ENCODE assay signal across 1 cellular context in the genomic region with DNA sequence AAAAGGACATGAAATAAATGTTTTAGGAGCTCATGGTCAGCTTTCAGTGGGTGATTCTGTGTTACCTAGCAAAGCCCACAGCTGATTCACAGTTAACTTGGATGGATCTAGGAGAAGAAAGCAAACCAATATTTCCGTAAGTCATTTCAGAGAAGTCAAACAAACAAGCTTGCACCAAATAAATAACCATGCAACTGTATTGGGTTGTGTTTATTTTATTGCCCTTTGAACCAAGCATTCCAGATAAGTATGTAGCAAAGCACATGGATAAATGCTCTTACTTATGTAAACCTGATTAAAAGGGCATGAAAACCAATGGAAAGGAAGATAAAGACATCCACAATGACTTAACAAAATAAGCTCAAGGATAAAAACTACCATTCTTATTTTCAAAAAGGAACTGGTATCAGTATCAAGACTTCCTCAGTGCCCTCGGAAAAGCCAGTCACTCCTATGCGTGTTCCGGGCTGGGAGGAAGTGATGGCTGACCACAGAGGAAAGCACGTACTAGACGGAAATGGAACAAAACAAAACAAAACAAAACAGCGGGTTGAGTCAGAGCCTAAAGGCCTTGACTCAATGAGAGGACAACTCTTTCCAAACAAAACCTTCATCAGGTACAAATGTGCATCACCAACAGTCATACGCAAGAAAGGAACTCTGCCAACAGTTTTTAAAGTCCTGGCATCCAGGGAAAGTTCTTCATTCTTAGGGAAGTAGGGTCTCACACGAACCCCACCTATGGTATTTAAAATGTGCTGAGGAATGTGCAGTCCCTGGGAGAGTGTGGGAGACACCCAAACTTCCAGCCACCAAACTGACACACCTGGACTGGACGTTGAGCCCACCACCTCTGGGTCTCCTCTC.
TF ChIP-seq lines count a peak whose summit lies in the region.

No MANE protein-coding gene starts in this region.

TF ChIP-seq in K562, 482 proteins besides CTCF, POLR2A, EP300 and RAD21 (continued from another document):
- TF ChIP-seq, protein P1, sequence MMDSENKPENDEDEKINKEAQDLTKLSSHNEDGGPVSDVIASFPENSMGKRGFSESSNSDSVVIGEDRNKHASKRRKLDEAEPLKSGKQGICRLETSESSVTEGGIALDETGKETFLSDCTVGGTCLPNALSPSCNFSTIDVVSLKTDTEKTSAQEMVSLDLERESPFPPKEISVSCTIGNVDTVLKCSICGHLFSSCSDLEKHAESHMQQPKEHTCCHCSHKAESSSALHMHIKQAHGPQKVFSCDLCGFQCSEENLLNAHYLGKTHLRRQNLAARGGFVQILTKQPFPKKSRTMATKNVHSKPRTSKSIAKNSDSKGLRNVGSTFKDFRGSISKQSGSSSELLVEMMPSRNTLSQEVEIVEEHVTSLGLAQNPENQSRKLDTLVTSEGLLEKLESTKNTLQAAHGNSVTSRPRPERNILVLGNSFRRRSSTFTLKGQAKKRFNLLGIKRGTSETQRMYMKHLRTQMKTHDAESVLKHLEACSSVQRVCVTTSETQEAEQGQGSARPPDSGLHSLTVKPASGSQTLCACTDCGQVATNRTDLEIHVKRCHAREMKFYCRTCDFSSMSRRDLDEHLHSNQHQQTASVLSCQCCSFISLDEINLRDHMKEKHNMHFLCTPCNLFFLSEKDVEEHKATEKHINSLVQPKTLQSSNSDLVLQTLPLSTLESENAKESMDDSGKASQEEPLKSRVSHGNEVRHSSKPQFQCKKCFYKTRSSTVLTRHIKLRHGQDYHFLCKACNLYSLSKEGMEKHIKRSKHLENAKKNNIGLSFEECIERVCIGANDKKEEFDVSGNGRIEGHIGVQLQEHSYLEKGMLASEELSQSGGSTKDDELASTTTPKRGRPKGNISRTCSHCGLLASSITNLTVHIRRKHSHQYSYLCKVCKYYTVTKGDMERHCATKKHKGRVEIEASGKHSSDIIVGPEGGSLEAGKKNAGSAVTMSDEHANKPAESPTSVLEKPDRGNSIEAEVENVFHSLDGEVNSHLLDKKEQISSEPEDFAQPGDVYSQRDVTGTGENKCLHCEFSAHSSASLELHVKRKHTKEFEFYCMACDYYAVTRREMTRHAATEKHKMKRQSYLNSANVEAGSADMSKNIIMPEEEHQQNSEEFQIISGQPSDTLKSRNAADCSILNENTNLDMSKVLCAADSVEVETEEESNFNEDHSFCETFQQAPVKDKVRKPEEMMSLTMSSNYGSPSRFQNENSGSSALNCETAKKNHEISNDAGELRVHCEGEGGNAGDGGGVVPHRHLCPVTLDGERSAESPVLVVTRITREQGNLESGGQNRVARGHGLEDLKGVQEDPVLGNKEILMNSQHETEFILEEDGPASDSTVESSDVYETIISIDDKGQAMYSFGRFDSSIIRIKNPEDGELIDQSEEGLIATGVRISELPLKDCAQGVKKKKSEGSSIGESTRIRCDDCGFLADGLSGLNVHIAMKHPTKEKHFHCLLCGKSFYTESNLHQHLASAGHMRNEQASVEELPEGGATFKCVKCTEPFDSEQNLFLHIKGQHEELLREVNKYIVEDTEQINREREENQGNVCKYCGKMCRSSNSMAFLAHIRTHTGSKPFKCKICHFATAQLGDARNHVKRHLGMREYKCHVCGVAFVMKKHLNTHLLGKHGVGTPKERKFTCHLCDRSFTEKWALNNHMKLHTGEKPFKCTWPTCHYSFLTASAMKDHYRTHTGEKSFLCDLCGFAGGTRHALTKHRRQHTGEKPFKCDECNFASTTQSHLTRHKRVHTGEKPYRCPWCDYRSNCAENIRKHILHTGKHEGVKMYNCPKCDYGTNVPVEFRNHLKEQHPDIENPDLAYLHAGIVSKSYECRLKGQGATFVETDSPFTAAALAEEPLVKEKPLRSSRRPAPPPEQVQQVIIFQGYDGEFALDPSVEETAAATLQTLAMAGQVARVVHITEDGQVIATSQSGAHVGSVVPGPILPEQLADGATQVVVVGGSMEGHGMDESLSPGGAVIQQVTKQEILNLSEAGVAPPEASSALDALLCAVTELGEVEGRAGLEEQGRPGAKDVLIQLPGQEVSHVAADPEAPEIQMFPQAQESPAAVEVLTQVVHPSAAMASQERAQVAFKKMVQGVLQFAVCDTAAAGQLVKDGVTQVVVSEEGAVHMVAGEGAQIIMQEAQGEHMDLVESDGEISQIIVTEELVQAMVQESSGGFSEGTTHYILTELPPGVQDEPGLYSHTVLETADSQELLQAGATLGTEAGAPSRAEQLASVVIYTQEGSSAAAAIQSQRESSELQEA (IDR thresholded peaks at IDR 0.05; ENCODE audit: low read depth) = no peak
- TF ChIP-seq FOXA3 (CRISPR knock-in tag; conservative IDR thresholded peaks at IDR 0.05 in 1 of 2, IDR thresholded peaks at IDR 0.05 in 1 of 2) = 0 out of 4 replicates have a peak, but pooled peaks of 1 of the 2 experiments have one; percentile 8
- no peak for TF ChIP-seq ZNF143 (CRISPR knock-in tag; IDR thresholded peaks at IDR 0.05)
- no peak for TF ChIP-seq ZNF561 (CRISPR knock-in tag; conservative IDR thresholded peaks at IDR 0.05)
- no peak for TF ChIP-seq CREB1 (IDR thresholded peaks at IDR 0.05)
- no peak for TF ChIP-seq CREB1 (CRISPR knock-in tag; IDR thresholded peaks at IDR 0.05)
- TF ChIP-seq ZNF311 (CRISPR knock-in tag; IDR thresholded peaks at IDR 0.05) = peak; percentile 69
- no peak for TF ChIP-seq POLR3G (IDR thresholded peaks at IDR 0.05; ENCODE audit: extremely low read depth, insufficient read length, insufficient replicate concordance)
- TF ChIP-seq SRF (CRISPR knock-in tag; IDR thresholded peaks at IDR 0.05) = no peak
